In genomic region chr17:45895969-45896793, GRCh38 we compare ENCODE assay signal across 8 cellular contexts. TPM values are rescaled to one million over a fixed set of nuclear protein-coding genes. Genes with fewer than 3 reads are reported as not detected.
A peak's percentile ranks its signal among the peaks of the same experiment; 100 is the strongest.
DNase-seq lines count a peak whose midpoint lies in the region; ATAC-seq and TF ChIP-seq lines count a peak whose summit lies in the region.

No MANE protein-coding gene starts in this region.

- H3K9me3 ChIP-seq in A673 (ENCODE audit: low read depth, low read length, poor library complexity, severe bottlenecking) (no peaks in the 10 kb centered on the region), Karpas-422 (ENCODE audit: low read length) (no peaks in the 10 kb centered on the region)

- H3K27me3 Mint-ChIP-seq in GM23338 (ENCODE audit: insufficient read depth, low read depth, poor library complexity) (peaks cover 82% of the 10 kb centered on the region), brain (peaks cover 75% of the 10 kb centered on the region), natural killer cell (ENCODE audit: low read depth in 2 of 2) (peaks cover 29 to 35% of the 10 kb centered on the region in 2 donors)

- intact Hi-C loops in A673 (cut with micrococcal nuclease; ENCODE audit: unreplicated experiment) (loop anchor here (5.0 kb wide), 1 partner anchor 51 kb away; no protein-coding TSS in a partner anchor), natural killer cell (cut with micrococcal nuclease) (no loop called here)

- no peak for DNase-seq in A673 (ENCODE audit: low spot score)
- DNase-seq in GM23338 (ENCODE audit: low spot score): peak; percentile 46
- DNase-seq in natural killer cell: no peak
- no peak for DNase-seq in Karpas-422
- DNase-seq in GM20000 (ENCODE audit: low spot score): no peak

- ATAC-seq in GM23338 (no peak), natural killer cell (no peak), HG03159 (IDR thresholded peaks at IDR 0.05; ENCODE audit: unreplicated experiment) (no peak), GM21619 (IDR thresholded peaks at IDR 0.05; ENCODE audit: unreplicated experiment) (no peak)

- no peaks in the 10 kb centered on the region for H3K36me3 Mint-ChIP-seq in GM23338 (ENCODE audit: low read depth)
- H3K36me3 Mint-ChIP-seq in brain: peaks cover 13% of the 10 kb centered on the region
- H3K36me3 Mint-ChIP-seq in natural killer cell: no peaks in the 10 kb centered on the region

- peak overlapping the region; percentile 99 for H3K4me2 ChIP-seq in GM23338
- H3K4me2 ChIP-seq in Karpas-422 (ENCODE audit: low read depth, low read length, poor library complexity, severe bottlenecking): no peak overlapping the region

- POLR2A ChIA-PET in A673 (lab: Charles Lee; ENCODE audit: low non-redundant PET): no interaction called here

- H3K9ac ChIP-seq in Karpas-422 (ENCODE audit: low read length): no peak overlapping the region

- H3K27me3 ChIP-seq in A673 (replicated peaks; ENCODE audit: insufficient read depth, low read depth, low read length, poor library complexity) (peaks cover 25% of the 10 kb centered on the region), GM23338 (ENCODE audit: insufficient read depth) (peaks cover 82% of the 10 kb centered on the region), Karpas-422 (ENCODE audit: low read length) (no peaks in the 10 kb centered on the region)

- no peaks in the 10 kb centered on the region for H3K79me2 ChIP-seq in GM23338 (replicated peaks; ENCODE audit: insufficient read depth)
- no peaks in the 10 kb centered on the region for H3K79me2 ChIP-seq in Karpas-422 (ENCODE audit: low read length)

- H3K4me3 Mint-ChIP-seq in GM23338: peak overlapping the region; percentile 80
- peak overlapping the region; percentile 95 to 98 (median 95) for H3K4me3 Mint-ChIP-seq in brain
- H3K4me3 Mint-ChIP-seq in natural killer cell: peak overlapping the region; percentile 69

- no TSS peak for BruUV-seq in A673 (replicated peaks; lab: Mats Ljungman, UMichigan)

- TF ChIP-seq CTCF in A673 (conservative IDR thresholded peaks at IDR 0.05; ENCODE audit: low read depth, low read length) (no peak), GM23338 (conservative IDR thresholded peaks at IDR 0.05; ENCODE audit: low read depth in 2 of 2) (no peak), brain (conservative IDR thresholded peaks at IDR 0.05) (no peak), natural killer cell (IDR thresholded peaks at IDR 0.05) (no peak), GM20000 (IDR thresholded peaks at IDR 0.05; ENCODE audit: extremely low read depth, missing control alignments) (no peak)

- no peaks in the 10 kb centered on the region for H4K20me1 ChIP-seq in GM23338 (replicated peaks; ENCODE audit: insufficient read depth)
- no peaks in the 10 kb centered on the region for H4K20me1 ChIP-seq in Karpas-422 (ENCODE audit: insufficient read depth, low read depth, low read length)

- CTCF ChIA-PET in A673 (lab: Charles Lee): no interaction called here

- H2AFZ ChIP-seq in GM23338: peak overlapping the region; percentile 98
- no peak overlapping the region for H2AFZ ChIP-seq in Karpas-422 (ENCODE audit: low read length)

- H3K4me1 Mint-ChIP-seq in GM23338 (peaks cover 15% of the 10 kb centered on the region; the same call in 2 of the 3 replicates), brain (peaks cover 23% of the 10 kb centered on the region), natural killer cell (peaks cover 5 to 13% of the 10 kb centered on the region in 2 donors)

- H3K4me3 ChIP-seq in A673 (ENCODE audit: low read depth, low read length, poor library complexity, severe bottlenecking): peak overlapping the region; percentile 60
- peak overlapping the region; percentile 85 for H3K4me3 ChIP-seq in GM23338
- H3K4me3 ChIP-seq in Karpas-422 (ENCODE audit: low read length): no peak overlapping the region

- H3K27ac Mint-ChIP-seq in GM23338 (no peak overlapping the region), brain (peak overlapping the region; percentile 79 to 99 (median 98)), natural killer cell (no peak overlapping the region)

- H3K9me3 Mint-ChIP-seq in GM23338: peaks cover 4% of the 10 kb centered on the region; the same call in 1 of the 3 replicates
- H3K9me3 Mint-ChIP-seq in brain: peaks cover 0 to 2% (median 0%) of the 10 kb centered on the region in 5 experiments
- H3K9me3 Mint-ChIP-seq in natural killer cell: no peaks in the 10 kb centered on the region

- no peaks in the 10 kb centered on the region for H3F3A ChIP-seq in GM23338 (replicated peaks; ENCODE audit: low read depth)

- H3K4me1 ChIP-seq in A673 (ENCODE audit: insufficient read depth, low read length, poor library complexity, severe bottlenecking) (no peaks in the 10 kb centered on the region), GM23338 (ENCODE audit: insufficient read depth) (peaks cover 4% of the 10 kb centered on the region), Karpas-422 (ENCODE audit: low read length) (peaks cover 6% of the 10 kb centered on the region)

- no peaks in the 10 kb centered on the region for H3K9me2 ChIP-seq in GM23338 (ENCODE audit: insufficient read depth)
- no peaks in the 10 kb centered on the region for H3K9me2 ChIP-seq in Karpas-422 (replicated peaks; ENCODE audit: insufficient read depth, low read length)

- H3K27ac ChIP-seq in A673 (ENCODE audit: low read depth, low read length, poor library complexity, severe bottlenecking) (no peak overlapping the region), GM23338 (ENCODE audit: low read depth) (no peak overlapping the region), Karpas-422 (ENCODE audit: low read length) (no peak overlapping the region)

- no peaks in the 10 kb centered on the region for H3K36me3 ChIP-seq in A673 (ENCODE audit: insufficient read depth, low read length, poor library complexity, severe bottlenecking)
- H3K36me3 ChIP-seq in GM23338 (ENCODE audit: insufficient read depth): no peaks in the 10 kb centered on the region
- H3K36me3 ChIP-seq in Karpas-422 (ENCODE audit: insufficient read depth, low read length): no peaks in the 10 kb centered on the region

TF ChIP-seq in GM23338, 12 proteins besides CTCF, POLR2A, EP300 and RAD21:
- TF ChIP-seq EZH2 (IDR thresholded peaks at IDR 0.05; ENCODE audit: low read depth, unreplicated experiment) (peak; percentile 63), NANOG (IDR thresholded peaks at IDR 0.05; ENCODE audit: borderline replicate concordance) (no peak), JUNB (IDR thresholded peaks at IDR 0.05; ENCODE audit: unreplicated experiment) (no peak), EZH2phosphoT487 (IDR thresholded peaks at IDR 0.05; ENCODE audit: unreplicated experiment) (no peak), CREB1 (CRISPR knock-in tag; IDR thresholded peaks at IDR 0.05; ENCODE audit: low read depth) (no peak), POLR2AphosphoS5 (IDR thresholded peaks at IDR 0.05; ENCODE audit: low read depth) (no peak)

RNA-seq across cellular contexts. Expression of gene MAPT, which starts 1.8 kb away (rescaled TPM):
- total RNA-seq in A673 (2021) (8.3 and 14.7 TPM in 2 replicates), natural killer cell (1 to 10 TPM in 1 of 3 donors, under 1 TPM in 2; 0.14 to 1.3 (median 0.58) TPM)
- total RNA-seq in GM23338 (2014; rRNA removed; shearing (Covaris generic)): 1.1 and 1.7 TPM in 2 replicates
- polyA plus RNA-seq in GM23338 (2016; fragmentation: Nextera tagmentation; extraction: Ambion mirVana) (2.1 and 2.8 TPM in 2 replicates), brain (ENCODE audit: insufficient read depth, low read depth, low replicate concordance) (154 TPM)
- 0.14 and 0.15 TPM in 2 replicates for total RNA-seq in Karpas-422 (2014; rRNA removed; shearing (Covaris generic); ENCODE audit: low replicate concordance)

RNA-seq across cellular contexts. Expression of gene SPPL2C, which starts 51.5 kb away (rescaled TPM):
- not detected in 2 replicates for total RNA-seq in A673 (2021)
- 0.14 TPM in 1 of 2 replicates, not detected in the other for total RNA-seq in GM23338 (2014; rRNA removed; shearing (Covaris generic))
- not detected in 2 replicates for polyA plus RNA-seq in GM23338 (2016; fragmentation: Nextera tagmentation; extraction: Ambion mirVana)
- polyA plus RNA-seq in brain (ENCODE audit: insufficient read depth, low read depth, low replicate concordance): not detected
- total RNA-seq in natural killer cell: not detected
- not detected in 2 replicates for total RNA-seq in Karpas-422 (2014; rRNA removed; shearing (Covaris generic); ENCODE audit: low replicate concordance)

Comparison
In these comparisons a context has a peak if more than half of its experiments do, and no peak if none do; other contexts are left out.
1. H3K27ac Mint-ChIP-seq: peak in brain (5 of 5); none in GM23338 (single experiment) and natural killer cell (0 of 2).
2. Peak in every context shown above with its lines, with median percentiles within 50 percentile points of each other: H3K4me3 Mint-ChIP-seq.